28 cellular contexts compared by ENCODE assay signal in genomic region chr10:47317251-47317650, GRCh38. TPM values are rescaled to one million over a fixed set of nuclear protein-coding genes. Genes with fewer than 3 reads are reported as not detected.
"Had no signal": no experiment of that assay in that cellular context is flagged by ENCODE, and none has a peak within 500 bp of the region (broad histone marks: within the 10 kb centered on the region; RNA-seq: fewer than 3 reads in every experiment).

No MANE protein-coding gene starts in this region.

- DNase-seq: cerebellar nuclear complex; colonic mucosa; effector CD4-positive, alpha-beta T cell; foreskin melanocyte; heart right ventricle; left cardiac atrium; left ventricle myocardium inferior; mesenchymal stem cell; naive thymus-derived CD4-positive, alpha-beta T cell; nucleus accumbens; pancreas; right cardiac atrium; small intestine; stimulated activated CD4-positive, alpha-beta T cell treated with anti-CD3 and anti-CD28 coated beads, Interleukin-4, amount 100 ng/mL, for 1 hour; stimulated activated CD8-positive, alpha-beta memory T cell treated with anti-CD3 and anti-CD28 coated beads, Interleukin-4, amount 100 ng/mL, for 48 hours; stimulated activated naive CD8-positive, alpha-beta T cell treated with anti-CD3 and anti-CD28 coated beads, Interleukin-15, Interleukin-2, amounts not matched to agents 100 U/mL and 50 U/mL, for 24 hours; upper lobe of right lung had no signal

- ATAC-seq: heart right ventricle; left cardiac atrium; naive thymus-derived CD4-positive, alpha-beta T cell; pancreas; right cardiac atrium; stimulated activated effector memory CD8-positive, alpha-beta T cell treated with anti-CD3 and anti-CD28 coated beads, Interleukin-12 subunit alpha, Interleukin-12 subunit beta, amount 100 ng/mL, for 72 hours; stimulated activated naive CD8-positive, alpha-beta T cell treated with anti-CD3 and anti-CD28 coated beads, Interleukin-15, Interleukin-2, amounts not matched to agents 100 U/mL and 50 U/mL, for 24 hours; upper lobe of right lung had no signal

- H3K4me1 Mint-ChIP-seq: stimulated activated effector memory CD8-positive, alpha-beta T cell treated with anti-CD3 and anti-CD28 coated beads, Interleukin-12 subunit alpha, Interleukin-12 subunit beta, amount 100 ng/mL, for 72 hours had no signal

- H3K4me3 Mint-ChIP-seq: naive thymus-derived CD4-positive, alpha-beta T cell; stimulated activated effector memory CD8-positive, alpha-beta T cell treated with anti-CD3 and anti-CD28 coated beads, Interleukin-12 subunit alpha, Interleukin-12 subunit beta, amount 100 ng/mL, for 72 hours had no signal

- H3K27ac Mint-ChIP-seq: naive thymus-derived CD4-positive, alpha-beta T cell; progenitor cell of endocrine pancreas; stimulated activated effector memory CD8-positive, alpha-beta T cell treated with anti-CD3 and anti-CD28 coated beads, Interleukin-12 subunit alpha, Interleukin-12 subunit beta, amount 100 ng/mL, for 72 hours had no signal

- H3K9me3 Mint-ChIP-seq: naive thymus-derived CD4-positive, alpha-beta T cell; stimulated activated effector memory CD8-positive, alpha-beta T cell treated with anti-CD3 and anti-CD28 coated beads, Interleukin-12 subunit alpha, Interleukin-12 subunit beta, amount 100 ng/mL, for 72 hours had no signal

- H3K36me3 Mint-ChIP-seq: naive thymus-derived CD4-positive, alpha-beta T cell; stimulated activated effector memory CD8-positive, alpha-beta T cell treated with anti-CD3 and anti-CD28 coated beads, Interleukin-12 subunit alpha, Interleukin-12 subunit beta, amount 100 ng/mL, for 72 hours had no signal

RNA-seq across cellular contexts. Expression of gene GDF2, which starts 5.0 kb away (rescaled TPM):
- total RNA-seq: colonic mucosa; dermis microvascular lymphatic vessel endothelial cell; glomerular endothelial cell; heart right ventricle; left cardiac atrium; left ventricle myocardium inferior; lung; mononuclear cell; naive thymus-derived CD4-positive, alpha-beta T cell; pancreas; progenitor cell of endocrine pancreas; temporal lobe; upper lobe of right lung; vagina had no signal
- polyA plus RNA-seq: esophagus; heart right ventricle; keratinocyte; lung; naive thymus-derived CD4-positive, alpha-beta T cell; neural cell; pancreas; small intestine had no signal

RNA-seq across cellular contexts. Expression of gene GDF10, which starts 17.3 kb away (rescaled TPM):
- total RNA-seq: dermis microvascular lymphatic vessel endothelial cell, glomerular endothelial cell, mononuclear cell, progenitor cell of endocrine pancreas had no signal
- polyA plus RNA-seq: keratinocyte had no signal

RNA-seq across cellular contexts. Expression of gene RBP3, which starts 30.9 kb away (rescaled TPM):
- total RNA-seq: colonic mucosa; dermis microvascular lymphatic vessel endothelial cell; glomerular endothelial cell; heart right ventricle; left cardiac atrium; left ventricle myocardium inferior; lung; mononuclear cell; naive thymus-derived CD4-positive, alpha-beta T cell; pancreas; right cardiac atrium; temporal lobe; upper lobe of right lung; vagina had no signal
- polyA plus RNA-seq: esophagus; heart right ventricle; keratinocyte; naive thymus-derived CD4-positive, alpha-beta T cell; neural cell; pancreas; right cardiac atrium had no signal
